ENCODE assay signal across 8 cellular contexts in the genomic region with DNA sequence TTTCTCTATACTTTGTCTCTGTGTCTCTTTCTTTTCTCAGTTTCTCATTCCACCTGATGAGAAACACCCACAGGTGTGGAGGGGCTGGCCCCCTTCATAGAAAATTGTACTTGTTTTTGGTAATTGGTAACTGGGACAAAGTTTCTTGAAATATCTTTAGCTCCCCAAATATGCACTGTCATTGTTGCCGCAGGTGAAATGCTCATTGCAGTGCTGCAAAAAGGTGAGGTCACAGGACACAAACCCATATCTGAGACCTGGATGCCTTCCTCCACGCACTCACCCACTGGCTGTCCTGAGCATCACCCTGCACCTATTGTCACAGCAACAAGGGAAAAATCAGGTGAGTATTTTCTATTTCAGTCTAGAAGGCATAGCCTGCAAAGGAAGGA.
A peak's percentile ranks its signal among the peaks of the same experiment; 100 is the strongest.
DNase-seq lines count a peak whose midpoint lies in the region; ATAC-seq, FAIRE-seq and TF ChIP-seq lines count a peak whose summit lies in the region.
"Not testable (repeated sequence)": the region's sequence is repeated elsewhere in the genome, so short reads cannot be mapped to it uniquely, and the experiment has no call there.

No MANE protein-coding gene starts in this region.

- not testable (repeated sequence) for H4K5ac ChIP-seq in mesendoderm (ENCODE audit: low read length)

- intact Hi-C loops in K562 (cut with micrococcal nuclease): loop anchor here (10.0 kb wide), 1 partner anchor 378 kb away; a partner anchor contains a TSS

- not testable (repeated sequence) for H3K36me3 ChIP-seq in GM23338 (ENCODE audit: insufficient read depth); HUES6 (ENCODE audit: control insufficient read depth, insufficient read depth, low read length); K562 (ENCODE audit: control insufficient read depth, insufficient read depth, low read length); mesendoderm (ENCODE audit: control insufficient read depth, insufficient read depth, low read length)

- peak overlapping the region; percentile 34 for H3K56ac ChIP-seq in mesendoderm (ENCODE audit: low read length)

- H3K9ac ChIP-seq in HUES6 (ENCODE audit: low read length): peak overlapping the region; percentile 70
- not testable (repeated sequence) for H3K9ac ChIP-seq in K562 (ENCODE audit: insufficient read depth in 1 of 2, low read depth in 2 of 2, low read length in 2 of 2); mesendoderm (ENCODE audit: low read length)

- not testable (repeated sequence) for H2BK5ac ChIP-seq in mesendoderm (ENCODE audit: low read length)

- 100% methylated on average over 2 of the region's 2 CpGs for WGBS in A549 (ENCODE audit: missing lambda C conversion rate)
- WGBS in K562 (ENCODE audit: insufficient coverage, low coverage, missing lambda C conversion rate): 3% methylated on average over 2 of the region's 2 CpGs
- no CpG with 5 or more reads among the region's 2 CpGs for WGBS in mesendoderm (ENCODE audit: extremely low coverage, insufficient coverage, low lambda C conversion rate)

- H3K23ac ChIP-seq in mesendoderm (ENCODE audit: low read length): not testable (repeated sequence)

- H3K27ac Mint-ChIP-seq in GM23338: peak overlapping the region; percentile 88
- peak overlapping the region; percentile 87 for H3K27ac Mint-ChIP-seq in endothelial cell (ENCODE audit: unreplicated experiment)
- H3K27ac Mint-ChIP-seq in progenitor cell of endocrine pancreas: peak overlapping the region; percentile 45

- not testable (repeated sequence) for H3K9me3 Mint-ChIP-seq in GM23338; endothelial cell (ENCODE audit: unreplicated experiment)
- peaks cover 13% of the 10 kb centered on the region for H3K9me3 Mint-ChIP-seq in progenitor cell of endocrine pancreas (ENCODE audit: low read depth)

- H3K27me3 ChIP-seq in GM23338 (ENCODE audit: insufficient read depth); HUES6 (ENCODE audit: control insufficient read depth, insufficient read depth, low read length); K562 (ENCODE audit: control insufficient read depth in 2 of 2, insufficient read depth in 2 of 2, low read length in 2 of 2); mesendoderm (ENCODE audit: insufficient read depth, low read length, poor library complexity): not testable (repeated sequence)

- not testable (repeated sequence) for TF ChIP-seq EP300 in A549 (IDR thresholded peaks at IDR 0.05); K562 (IDR thresholded peaks at IDR 0.05; ENCODE audit: low read length)

- H3K9me2 ChIP-seq in GM23338 (ENCODE audit: insufficient read depth): not testable (repeated sequence)

- peaks cover 41% of the 10 kb centered on the region for H3K4me1 Mint-ChIP-seq in GM23338
- peaks cover 31% of the 10 kb centered on the region for H3K4me1 Mint-ChIP-seq in endothelial cell (ENCODE audit: unreplicated experiment)
- not testable (repeated sequence) for H3K4me1 Mint-ChIP-seq in progenitor cell of endocrine pancreas (ENCODE audit: low read depth)

- POLR2A ChIA-PET in A549 (lab: Yijun Ruan, JAX); K562 (lab: Yijun Ruan, JAX): not testable (repeated sequence)

- H2AFZ ChIP-seq in GM23338; K562 (ENCODE audit: low read depth, low read length): not testable (repeated sequence)

- TF ChIP-seq RAD21 in A549 (conservative IDR thresholded peaks at IDR 0.05 in 1 of 2, IDR thresholded peaks at IDR 0.05 in 1 of 2); K562 (CRISPR knock-in tag; conservative IDR thresholded peaks at IDR 0.05 in 1 of 2, IDR thresholded peaks at IDR 0.05 in 1 of 2): not testable (repeated sequence)

- not testable (repeated sequence) for H3K36me3 Mint-ChIP-seq in GM23338 (ENCODE audit: low read depth); endothelial cell (ENCODE audit: low read depth, unreplicated experiment)
- peaks cover 26% of the 10 kb centered on the region for H3K36me3 Mint-ChIP-seq in progenitor cell of endocrine pancreas (ENCODE audit: insufficient read depth)

- not testable (repeated sequence) for BruUV-seq in K562 (replicated peaks; lab: Mats Ljungman, UMichigan)

- CTCF ChIA-PET in A549 (lab: Yijun Ruan, JAX); K562 (lab: Yijun Ruan, JAX; ENCODE audit: low intra/inter-chr PET ratio): not testable (repeated sequence)

- H3K4me2 ChIP-seq in A549 (peak overlapping the region; percentile 68), K562 (ENCODE audit: insufficient read depth, low read length) (peak overlapping the region; percentile 55)
- not testable (repeated sequence) for H3K4me2 ChIP-seq in GM23338; mesendoderm (ENCODE audit: low read length)

- not testable (repeated sequence) for DNase-seq in A549 (ENCODE audit: low read depth in 1 of 2, low spot score in 1 of 2); GM23338 (ENCODE audit: low spot score); endothelial cell (ENCODE audit: low spot score); mesendoderm; progenitor cell of endocrine pancreas (ENCODE audit: low spot score, unreplicated experiment)
- DNase-seq in NCI-H82 (lab: John Stamatoyannopoulos, UW) (peak; percentile 13), K562 (ENCODE audit: extremely low read depth in 1 of 4, low spot score in 3 of 4) (peak in 1 of 4 experiments; percentile 50)

- not testable (repeated sequence) for H2BK15ac ChIP-seq in mesendoderm (replicated peaks; ENCODE audit: low read depth)

- not testable (repeated sequence) for H3K4me3 Mint-ChIP-seq in GM23338; progenitor cell of endocrine pancreas (ENCODE audit: low read depth)
- H3K4me3 Mint-ChIP-seq in endothelial cell (ENCODE audit: unreplicated experiment): peak overlapping the region; percentile 10

- peak overlapping the region; percentile 38 for H2AK5ac ChIP-seq in mesendoderm (ENCODE audit: low read length)

- not testable (repeated sequence) for TF ChIP-seq POLR2A in A549 (IDR thresholded peaks at IDR 0.05; ENCODE audit: low read length); K562 (conservative IDR thresholded peaks at IDR 0.05)

- not testable (repeated sequence) for ATAC-seq in A549, GM23338
- ATAC-seq in K562: peak; percentile 70

- H3K4me1 ChIP-seq in A549: peaks cover 21% of the 10 kb centered on the region
- not testable (repeated sequence) for H3K4me1 ChIP-seq in GM23338 (ENCODE audit: insufficient read depth); mesendoderm (ENCODE audit: control insufficient read depth, low read depth, low read length)
- H3K4me1 ChIP-seq in HUES6 (ENCODE audit: control insufficient read depth, insufficient read depth, low read length): peaks cover 17% of the 10 kb centered on the region
- peaks cover 9 to 22% of the 10 kb centered on the region in 2 experiments for H3K4me1 ChIP-seq in K562 (replicated peaks in 1 of 2; ENCODE audit: control insufficient read depth in 2 of 2, insufficient read depth in 2 of 2, low read length in 2 of 2)

- not testable (repeated sequence) for H3F3A ChIP-seq in GM23338 (replicated peaks; ENCODE audit: low read depth)

- H3K9me3 ChIP-seq in A549; HUES6 (ENCODE audit: control insufficient read depth, insufficient read depth, low read depth, low read length); K562 (replicated peaks; ENCODE audit: control insufficient read depth, insufficient read depth, low read depth, low read length): not testable (repeated sequence)

- H3K18ac ChIP-seq in mesendoderm (ENCODE audit: low read length): not testable (repeated sequence)

- H4K8ac ChIP-seq in mesendoderm (ENCODE audit: low read depth, low read length): not testable (repeated sequence)

- in situ Hi-C loops in K562 (cut with MboI): not testable (repeated sequence)

- H3K79me1 ChIP-seq in mesendoderm (ENCODE audit: low read length): not testable (repeated sequence)

- not testable (repeated sequence) for H2BK120ac ChIP-seq in mesendoderm (ENCODE audit: low read depth, low read length)

- H3K27me3 Mint-ChIP-seq in GM23338 (ENCODE audit: insufficient read depth, low read depth, poor library complexity): peaks cover 11% of the 10 kb centered on the region
- not testable (repeated sequence) for H3K27me3 Mint-ChIP-seq in endothelial cell (ENCODE audit: unreplicated experiment); progenitor cell of endocrine pancreas

- TF ChIP-seq CTCF in A549 (IDR thresholded peaks at IDR 0.05); GM23338 (conservative IDR thresholded peaks at IDR 0.05; ENCODE audit: low read depth in 2 of 2); K562 (IDR thresholded peaks at IDR 0.05 in 2 of 3, conservative IDR thresholded peaks at IDR 0.05 in 1 of 3; ENCODE audit: insufficient read depth in 2 of 3, low read depth in 1 of 3, low read length in 3 of 3); endothelial cell (IDR thresholded peaks at IDR 0.05; ENCODE audit: unreplicated experiment); progenitor cell of endocrine pancreas (IDR thresholded peaks at IDR 0.05; ENCODE audit: unreplicated experiment): not testable (repeated sequence)

- not testable (repeated sequence) for H3K4me3 ChIP-seq in A549; GM23338; HUES6 (ENCODE audit: low read depth, low read length); K562; mesendoderm (ENCODE audit: low read length)

- peak overlapping the region; percentile 65 to 73; a peak in 4 of 6 replicates for H3K27ac ChIP-seq in A549
- not testable (repeated sequence) for H3K27ac ChIP-seq in GM23338 (ENCODE audit: low read depth)
- peak overlapping the region; percentile 51; the same call in 1 of the 2 replicates for H3K27ac ChIP-seq in HUES6 (ENCODE audit: low read depth, low read length)
- peak overlapping the region; percentile 48; the same call in 2 of the 3 replicates for H3K27ac ChIP-seq in K562 (ENCODE audit: extremely low read depth, low read depth, low read length)
- peak overlapping the region; percentile 55 for H3K27ac ChIP-seq in mesendoderm (ENCODE audit: low read depth, low read length)

- not testable (repeated sequence) for H3K4ac ChIP-seq in mesendoderm (ENCODE audit: low read depth, low read length)

- not testable (repeated sequence) for H3K9me1 ChIP-seq in K562 (ENCODE audit: control insufficient read depth, insufficient read depth, low read length)

- H3K79me2 ChIP-seq in GM23338 (replicated peaks; ENCODE audit: insufficient read depth): peaks cover 43% of the 10 kb centered on the region
- peaks cover 16% of the 10 kb centered on the region; the same call in 2 of the 3 replicates for H3K79me2 ChIP-seq in K562 (ENCODE audit: control insufficient read depth, insufficient read depth, low read length)
- H3K79me2 ChIP-seq in mesendoderm (ENCODE audit: control insufficient read depth, insufficient read depth, low read length): not testable (repeated sequence)

- not testable (repeated sequence) for H4K20me1 ChIP-seq in GM23338 (replicated peaks; ENCODE audit: insufficient read depth); K562 (replicated peaks; ENCODE audit: control insufficient read depth, insufficient read depth, low read length)

- FAIRE-seq in A549 (lab: Jason Lieb, UNC); K562 (lab: Jason Lieb, UNC): not testable (repeated sequence)
